Comparison of ENCODE assay signal across 15 cellular contexts in genomic region chr5:148474025-148474511, GRCh38.
A peak's percentile ranks its signal among the peaks of the same experiment; 100 is the strongest.
DNase-seq lines count a peak whose midpoint lies in the region; ATAC-seq and TF ChIP-seq lines count a peak whose summit lies in the region.
"Had no signal": no experiment of that assay in that cellular context is flagged by ENCODE, and none has a peak within 500 bp of the region (broad histone marks: within the 10 kb centered on the region; RNA-seq: fewer than 3 reads in every experiment).

No MANE protein-coding gene starts in this region.

- H3K9me3 ChIP-seq in body of pancreas (no peaks in the 10 kb centered on the region), left ventricle myocardium inferior (replicated peaks) (no peaks in the 10 kb centered on the region), gastrocnemius medialis (no peaks in the 10 kb centered on the region), upper lobe of right lung (no peaks in the 10 kb centered on the region)

- H3K27me3 ChIP-seq in body of pancreas (no peaks in the 10 kb centered on the region), left ventricle myocardium inferior (ENCODE audit: low read depth) (no peaks in the 10 kb centered on the region), gastrocnemius medialis (no peaks in the 10 kb centered on the region), upper lobe of right lung (no peaks in the 10 kb centered on the region)

- H3K27ac ChIP-seq in body of pancreas (no peak overlapping the region), left ventricle myocardium inferior (replicated peaks) (peak overlapping the region; percentile 78), gastrocnemius medialis (peak overlapping the region in 3 of 4 donors; percentile 29 to 43 (median 41)), upper lobe of right lung (no peak overlapping the region)

- intact Hi-C loops in body of pancreas (cut with DNase I) (no loop called here), left ventricle myocardium inferior (cut with micrococcal nuclease) (no loop called here), gastrocnemius medialis (cut with DNase I; ENCODE audit: low total_unique reads) (no loop called here), upper lobe of right lung (cut with DNase I) (no loop called here)

- in situ Hi-C loops in gastrocnemius medialis (cut with MboI; ENCODE audit: low sequenced_read_pairs in 4 of 4): no loop called here

- H3K4me1 ChIP-seq in body of pancreas: no peaks in the 10 kb centered on the region
- peaks cover 13% of the 10 kb centered on the region for H3K4me1 ChIP-seq in left ventricle myocardium inferior
- H3K4me1 ChIP-seq in gastrocnemius medialis: no peaks in the 10 kb centered on the region
- H3K4me1 ChIP-seq in upper lobe of right lung: peaks cover 10% of the 10 kb centered on the region

- TF ChIP-seq POLR2A in body of pancreas (IDR thresholded peaks at IDR 0.05) (no peak), gastrocnemius medialis (IDR thresholded peaks at IDR 0.05) (no peak)

- DNase-seq in LHCN-M2 (ENCODE audit: low read depth) (peak; percentile 47), body of pancreas (peak; percentile 13 to 48 (median 20)), left ventricle myocardium inferior (peak; percentile 68), gastrocnemius medialis (peak; percentile 18 to 64), upper lobe of right lung (no peak), NCI-H2227 treated with DMSO at 0.1 percent for 48 hours (lab: John Stamatoyannopoulos, UW) (no peak)
- DNase-seq: activated naive CD4-positive, alpha-beta T cell treated with anti-CD3 and anti-CD28 coated beads, Interleukin-2, amount 10 ng/mL, durations not matched to agents 7 days and 5 days; DMS153; erythroblast; NCI-H1092; NCI-H2171 treated with DMSO at 0.1 percent for 48 hours; SW 1271 had no signal

- ATAC-seq in body of pancreas (peak; percentile 74), gastrocnemius medialis (peak; percentile 71 to 77), HG03442 (IDR thresholded peaks at IDR 0.05; ENCODE audit: unreplicated experiment) (no peak), GM19328 (IDR thresholded peaks at IDR 0.05; ENCODE audit: unreplicated experiment) (no peak), upper lobe of right lung (no peak)
- ATAC-seq: WTC11 had no signal

- H3K4me3 ChIP-seq in body of pancreas: no peak overlapping the region
- H3K4me3 ChIP-seq in left ventricle myocardium inferior: no peak overlapping the region
- peak overlapping the region in 2 of 4 donors; percentile 11 to 13 for H3K4me3 ChIP-seq in gastrocnemius medialis
- H3K4me3 ChIP-seq in upper lobe of right lung: no peak overlapping the region

- 79 to 89% methylated on average over 8 of the region's 8 CpGs for WGBS in body of pancreas, 2 donors

- no peak for TF ChIP-seq CTCF in body of pancreas (IDR thresholded peaks at IDR 0.05)
- TF ChIP-seq CTCF in left ventricle myocardium inferior (IDR thresholded peaks at IDR 0.05; ENCODE audit: borderline replicate concordance): no peak
- no peak for TF ChIP-seq CTCF in gastrocnemius medialis (IDR thresholded peaks at IDR 0.05 in 4 of 5, conservative IDR thresholded peaks at IDR 0.05 in 1 of 5)
- TF ChIP-seq CTCF in upper lobe of right lung (IDR thresholded peaks at IDR 0.05): no peak

- H3K36me3 ChIP-seq in body of pancreas (replicated peaks in 1 of 2; ENCODE audit: insufficient read depth in 1 of 2, low read depth in 2 of 2) (no peaks in the 10 kb centered on the region), left ventricle myocardium inferior (no peaks in the 10 kb centered on the region), gastrocnemius medialis (no peaks in the 10 kb centered on the region), upper lobe of right lung (no peaks in the 10 kb centered on the region)

Comparison
In these comparisons a context has a peak if more than half of its experiments do, and no peak if none do; other contexts are left out.
1. DNase-seq: peak in LHCN-M2 (single experiment), body of pancreas (4 of 4), left ventricle myocardium inferior (single experiment) and gastrocnemius medialis (2 of 2); none in upper lobe of right lung (single experiment) and NCI-H2227 treated with DMSO at 0.1 percent for 48 hours (single experiment).
2. ATAC-seq: peak in body of pancreas (single experiment) and gastrocnemius medialis (2 of 2); none in HG03442 (single experiment), GM19328 (single experiment) and upper lobe of right lung (single experiment).
3. H3K27ac ChIP-seq: peak in left ventricle myocardium inferior (single experiment) and gastrocnemius medialis (3 of 4); none in body of pancreas (0 of 4) and upper lobe of right lung (single experiment).